ENCODE assay signal across 8 cellular contexts in the genomic region with DNA sequence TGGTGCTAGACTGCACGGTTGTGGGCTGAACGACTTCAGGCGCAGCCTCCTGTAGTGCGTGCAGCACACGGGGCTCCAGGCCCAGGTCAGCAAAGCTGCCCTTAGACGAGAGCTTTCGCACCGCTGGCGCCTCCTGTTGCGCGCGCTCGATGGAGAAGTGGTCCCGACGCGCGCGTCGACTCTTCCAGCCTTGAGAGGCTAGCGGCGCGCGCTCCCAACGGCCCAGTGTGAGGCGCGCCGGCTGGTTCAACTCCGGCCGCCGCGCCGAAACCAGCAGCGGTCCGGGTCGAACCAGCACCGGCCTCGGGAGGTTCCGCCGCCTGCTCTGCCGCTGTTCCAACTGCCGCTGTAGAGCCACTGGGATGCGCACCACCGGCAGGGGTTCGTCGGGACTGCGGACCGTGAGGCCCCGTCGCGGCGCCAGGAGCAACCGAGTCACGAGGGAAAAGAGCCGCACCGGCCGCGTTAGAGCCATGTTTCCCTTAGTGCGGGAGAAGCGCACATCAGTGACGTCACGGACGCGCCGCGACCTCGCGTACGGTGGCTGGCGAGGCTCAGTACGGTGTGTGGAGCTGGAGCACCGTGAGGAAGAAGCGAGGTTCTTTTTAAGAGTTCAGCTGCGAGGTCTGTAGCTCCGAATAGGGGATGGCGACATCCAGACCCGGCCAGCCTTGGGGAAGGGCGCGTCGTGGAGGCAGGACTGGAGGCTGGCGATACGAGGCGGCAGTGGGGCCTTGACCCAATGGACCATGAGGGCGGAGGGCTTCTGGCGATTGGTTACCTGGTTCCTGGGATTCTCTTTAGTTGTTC. TPM values are rescaled to one million over a fixed set of nuclear protein-coding genes. Genes with fewer than 3 reads are reported as not detected.
A peak's percentile ranks its signal among the peaks of the same experiment; 100 is the strongest.
DNase-seq lines count a peak whose midpoint lies in the region; ATAC-seq and TF ChIP-seq lines count a peak whose summit lies in the region.

A gene with protein sequence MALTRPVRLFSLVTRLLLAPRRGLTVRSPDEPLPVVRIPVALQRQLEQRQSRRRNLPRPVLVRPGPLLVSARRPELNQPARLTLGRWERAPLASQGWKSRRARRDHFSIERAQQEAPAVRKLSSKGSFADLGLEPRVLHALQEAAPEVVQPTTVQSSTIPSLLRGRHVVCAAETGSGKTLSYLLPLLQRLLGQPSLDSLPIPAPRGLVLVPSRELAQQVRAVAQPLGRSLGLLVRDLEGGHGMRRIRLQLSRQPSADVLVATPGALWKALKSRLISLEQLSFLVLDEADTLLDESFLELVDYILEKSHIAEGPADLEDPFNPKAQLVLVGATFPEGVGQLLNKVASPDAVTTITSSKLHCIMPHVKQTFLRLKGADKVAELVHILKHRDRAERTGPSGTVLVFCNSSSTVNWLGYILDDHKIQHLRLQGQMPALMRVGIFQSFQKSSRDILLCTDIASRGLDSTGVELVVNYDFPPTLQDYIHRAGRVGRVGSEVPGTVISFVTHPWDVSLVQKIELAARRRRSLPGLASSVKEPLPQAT (minus strand): TSS at position 505 of the 810 bp plus-strand sequence. CDS start 30 bp downstream, at position 475.
A gene (plus strand): TSS at position 557 of the 810 bp plus-strand sequence. CDS start 14,740 bp downstream, outside the sequence.

- H3K4me3 ChIP-seq in HUES48 (ENCODE audit: low read depth, low read length): peak within 1 kb of the TSS; percentile 96
- peak within 1 kb of the TSS; percentile 89 for H3K4me3 ChIP-seq in OCI-LY1 (ENCODE audit: low read depth, low read length, poor library complexity, severe bottlenecking)
- H3K4me3 ChIP-seq in endodermal cell (ENCODE audit: low read length): peak within 1 kb of the TSS; percentile 99
- peak within 1 kb of the TSS; percentile 89 for H3K4me3 ChIP-seq in mesodermal cell (ENCODE audit: extremely low read depth, insufficient read depth, low read length, poor library complexity, severe bottlenecking)

- H3K36me3 Mint-ChIP-seq in endodermal cell (ENCODE audit: low read depth): peaks cover 26% of the 10 kb centered on the region

- TF ChIP-seq CTCF in OCI-LY1 (IDR thresholded peaks at IDR 0.05; ENCODE audit: low read length) (no peak), endodermal cell (conservative IDR thresholded peaks at IDR 0.05) (no peak)

- no peaks in the 10 kb centered on the region for H3F3A ChIP-seq in OCI-LY1 (ENCODE audit: insufficient read depth, low read length)

- H4K20me1 ChIP-seq in OCI-LY1 (ENCODE audit: insufficient read depth, low read length): no peaks in the 10 kb centered on the region

- H3K9me3 Mint-ChIP-seq in endodermal cell: no peaks in the 10 kb centered on the region

- peak within 1 kb of the TSS; percentile 95 for H3K9ac ChIP-seq in HUES48 (ENCODE audit: low read depth, low read length)
- H3K9ac ChIP-seq in OCI-LY1 (ENCODE audit: low read length): peak within 1 kb of the TSS; percentile 94
- peak within 1 kb of the TSS; percentile 73 for H3K9ac ChIP-seq in endodermal cell (ENCODE audit: extremely low read depth, low read length, poor library complexity, severe bottlenecking)

- H3K36me3 ChIP-seq in HUES48 (ENCODE audit: control insufficient read depth, insufficient read depth, low read length): peaks cover 35% of the 10 kb centered on the region
- H3K36me3 ChIP-seq in OCI-LY1 (ENCODE audit: insufficient read depth, low read length): peaks cover 41% of the 10 kb centered on the region
- peaks cover 36% of the 10 kb centered on the region for H3K36me3 ChIP-seq in endodermal cell (ENCODE audit: control insufficient read depth, insufficient read depth, low read length)
- peaks cover 27% of the 10 kb centered on the region for H3K36me3 ChIP-seq in mesodermal cell (ENCODE audit: control insufficient read depth, insufficient read depth, low read length)

- H3K9me2 ChIP-seq in OCI-LY1 (ENCODE audit: low read depth, low read length): no peaks in the 10 kb centered on the region

- peak within 1 kb of the TSS; percentile 96 for H3K27ac ChIP-seq in HUES48 (ENCODE audit: low read depth, low read length)
- peak within 1 kb of the TSS; percentile 44 for H3K27ac ChIP-seq in OCI-LY1 (ENCODE audit: low read depth, low read length, poor library complexity, severe bottlenecking)
- H3K27ac ChIP-seq in endodermal cell (ENCODE audit: low read depth, low read length): peak within 1 kb of the TSS; percentile 68
- H3K27ac ChIP-seq in mesodermal cell (ENCODE audit: low read depth, low read length, severe bottlenecking): peak within 1 kb of the TSS; percentile 84

- peak; percentile 77 for ATAC-seq in GM21367 (IDR thresholded peaks at IDR 0.05; ENCODE audit: unreplicated experiment)

- H3K4me1 Mint-ChIP-seq in endodermal cell: peaks cover 16% of the 10 kb centered on the region

- H3K27me3 Mint-ChIP-seq in endodermal cell (ENCODE audit: insufficient read depth): no peaks in the 10 kb centered on the region

- DNase-seq in COR-L47 (lab: John Stamatoyannopoulos, UW) (peak; percentile 73), endodermal cell (peak; percentile 97)
- peak; percentile 83 for DNase-seq in activated CD8-positive, alpha-beta memory T cell treated with anti-CD3 and anti-CD28 coated beads, Interleukin-2, amount 50 U/mL, for 24 hours (ENCODE audit: extremely low read depth)
- peak; percentile 90 for DNase-seq in stimulated activated CD8-positive, alpha-beta memory T cell treated with anti-CD3 and anti-CD28 coated beads, Interleukin-15, amount 100 ng/mL, for 1 hour (ENCODE audit: low read depth)

- H3K4me3 Mint-ChIP-seq in endodermal cell: peak within 1 kb of the TSS; percentile 86

- 0% methylated on average over 64 to 84 of the region's 84 CpGs for WGBS in endodermal cell (ENCODE audit: insufficient coverage in 1 of 2, insufficient read length in 1 of 2), 2 experiments
- WGBS in mesodermal cell (ENCODE audit: insufficient coverage in 2 of 2), 2 experiments: 0% methylated on average over 75 to 80 of the region's 84 CpGs

- H3K27me3 ChIP-seq in HUES48 (ENCODE audit: control insufficient read depth, insufficient read depth, low read length): no peaks in the 10 kb centered on the region
- H3K27me3 ChIP-seq in OCI-LY1 (ENCODE audit: insufficient read depth, low read length): no peaks in the 10 kb centered on the region
- no peaks in the 10 kb centered on the region for H3K27me3 ChIP-seq in endodermal cell (ENCODE audit: control insufficient read depth, insufficient read depth, low read length, poor library complexity, severe bottlenecking)

- H3K79me2 ChIP-seq in OCI-LY1 (ENCODE audit: insufficient read depth, low read length): peaks cover 13% of the 10 kb centered on the region

- H3K4me1 ChIP-seq in HUES48 (ENCODE audit: control insufficient read depth, insufficient read depth, low read length): peaks cover 7% of the 10 kb centered on the region
- H3K4me1 ChIP-seq in OCI-LY1 (ENCODE audit: insufficient read depth, low read length, severe bottlenecking): peaks cover 24% of the 10 kb centered on the region
- peaks cover 8% of the 10 kb centered on the region for H3K4me1 ChIP-seq in endodermal cell (ENCODE audit: control insufficient read depth, insufficient read depth, low read length)
- peaks cover 11% of the 10 kb centered on the region for H3K4me1 ChIP-seq in mesodermal cell (ENCODE audit: control insufficient read depth, insufficient read depth, low read length, poor library complexity, severe bottlenecking)

- H3K9me3 ChIP-seq in HUES48 (ENCODE audit: control insufficient read depth, insufficient read depth, low read length) (no peaks in the 10 kb centered on the region), OCI-LY1 (ENCODE audit: low read length) (no peaks in the 10 kb centered on the region), endodermal cell (ENCODE audit: control insufficient read depth, low read length) (no peaks in the 10 kb centered on the region), mesodermal cell (ENCODE audit: control insufficient read depth, low read length) (no peaks in the 10 kb centered on the region)

- H3K4me2 ChIP-seq in OCI-LY1 (ENCODE audit: low read length): peak within 1 kb of the TSS; percentile 82

- H2AFZ ChIP-seq in OCI-LY1 (ENCODE audit: low read length): no peak within 1 kb of the TSS

- peak within 1 kb of the TSS; percentile 96 for H3K27ac Mint-ChIP-seq in endodermal cell

RNA-seq across cellular contexts. Expression of the first gene that starts in this region (rescaled TPM):
- 10 to 100 TPM; 12.1 to 12.3 TPM for total RNA-seq in endodermal cell
- 11.1 TPM for polyA plus RNA-seq in endodermal cell (2013, experiment 1 of 2)
- 10.9 TPM for polyA plus RNA-seq in endodermal cell (2013, experiment 2 of 2)
- polyA plus RNA-seq in mesodermal cell (2013, experiment 1 of 2): 6.3 TPM
- polyA plus RNA-seq in mesodermal cell (2013, experiment 2 of 2): 5.7 TPM

RNA-seq across cellular contexts. Expression of the second gene that starts in this region (rescaled TPM):
- 10 to 100 TPM; 23.4 to 24.0 TPM for total RNA-seq in endodermal cell
- 18.4 TPM for polyA plus RNA-seq in endodermal cell (2013, experiment 1 of 2)
- polyA plus RNA-seq in endodermal cell (2013, experiment 2 of 2): 15.6 TPM
- polyA plus RNA-seq in mesodermal cell (2013, experiment 1 of 2): 11.5 TPM
- polyA plus RNA-seq in mesodermal cell (2013, experiment 2 of 2): 12.4 TPM

Comparison
In these comparisons a context has a peak if more than half of its experiments do, and no peak if none do; other contexts are left out.
1. Peak in every context shown above with its lines: DNase-seq, ATAC-seq, H3K4me3 ChIP-seq and H3K27ac ChIP-seq.
2. H3K27ac ChIP-seq: peak in every context shown above with its lines; median percentile 96 in HUES48; 84 in mesodermal cell; 68 in endodermal cell; 44 in OCI-LY1.